Comparison of ENCODE assay signal across 27 cellular contexts in the genomic region with DNA sequence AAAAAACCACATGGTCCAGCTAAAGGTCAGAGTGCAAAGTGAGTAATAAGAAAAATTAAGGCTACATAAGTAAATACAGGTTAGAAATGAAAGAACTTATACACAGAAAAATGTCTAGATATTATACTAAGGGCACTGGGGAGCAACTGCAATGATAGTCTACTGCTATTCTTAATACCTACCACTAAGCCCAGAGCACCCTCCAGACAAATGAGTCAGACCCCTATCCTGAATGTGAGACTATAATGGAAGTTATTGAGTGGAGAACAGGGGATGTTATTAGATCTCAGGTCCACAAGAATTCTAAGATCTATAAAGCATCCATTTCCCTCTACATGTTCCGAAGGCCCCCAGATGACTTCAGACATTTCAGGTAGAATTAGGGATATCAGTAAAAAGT.
"Had no signal": no experiment of that assay in that cellular context is flagged by ENCODE, and none has a peak within 500 bp of the region (broad histone marks: within the 10 kb centered on the region; RNA-seq: fewer than 3 reads in every experiment).

No MANE protein-coding gene starts in this region.

- H3K4me1 ChIP-seq: esophagus squamous epithelium, heart right ventricle, pancreas, right atrium auricular region, stomach, testis, tibial artery, upper lobe of left lung had no signal

- FAIRE-seq: endometrium, frontal cortex, keratinocyte, pancreas, urothelium cell line had no signal

- H3K9me3 ChIP-seq: esophagus squamous epithelium, pancreas, right atrium auricular region, testis, tibial artery, upper lobe of left lung had no signal

- H3K27me3 ChIP-seq: esophagus squamous epithelium, heart right ventricle, pancreas, right atrium auricular region, stomach, testis, tibial artery, upper lobe of left lung had no signal

- DNase-seq: cerebellar nuclear complex; cortex of kidney; effector memory CD8-positive, alpha-beta T cell; erythroblast; esophagus squamous epithelium; heart right ventricle; hypothalamus; immature natural killer cell; natural killer cell; occipital lobe; pancreas; stimulated activated CD4-positive, alpha-beta T cell treated with anti-CD3 and anti-CD28 coated beads, Interleukin-2, amount 100 ng/mL, for 24 hours; stimulated activated CD4-positive, alpha-beta T cell treated with anti-CD3 and anti-CD28 coated beads, Interleukin-4, amount 100 ng/mL, for 24 hours; stimulated activated naive CD4-positive, alpha-beta T cell treated with Interleukin-2 at 50 U/mL for 16 hours; stomach; testis; tibial artery; upper lobe of left lung had no signal

- H3K4me3 ChIP-seq: esophagus squamous epithelium, heart right ventricle, lung, pancreas, right atrium auricular region, stomach, testis, tibial artery, upper lobe of left lung had no signal

- H3K27ac ChIP-seq: esophagus squamous epithelium, heart right ventricle, pancreas, right atrium auricular region, stomach, testis, tibial artery, upper lobe of left lung had no signal

- H3K36me3 ChIP-seq: esophagus squamous epithelium, heart right ventricle, pancreas, right atrium auricular region, stomach, tibial artery, upper lobe of left lung had no signal

- ATAC-seq: effector memory CD8-positive, alpha-beta T cell; heart right ventricle; left lobe of liver; natural killer cell; pancreas; sciatic nerve; stimulated activated effector memory CD8-positive, alpha-beta T cell treated with anti-CD3 and anti-CD28 coated beads, Interleukin-12 subunit alpha, Interleukin-12 subunit beta, amount 100 ng/mL, for 72 hours had no signal
